In genomic region chr14:63730659-63731058, GRCh38 we compare ENCODE assay signal across 33 cellular contexts.
"Had no signal": no experiment of that assay in that cellular context is flagged by ENCODE, and none has a peak within 500 bp of the region (broad histone marks: within the 10 kb centered on the region; RNA-seq: fewer than 3 reads in every experiment).

No MANE protein-coding gene starts in this region.

- H3K9me3 ChIP-seq: adrenal gland, body of pancreas, breast epithelium had no signal

- H3K4me1 ChIP-seq: breast epithelium had no signal

- DNase-seq: activated B cell treated with CpG ODN at 0.5 μM for 24 hours; activated CD4-positive, alpha-beta memory T cell treated with anti-CD3 and anti-CD28 coated beads for 36 hours; activated CD4-positive, alpha-beta T cell treated with anti-CD3 and anti-CD28 coated beads for 4 hours; activated CD4-positive, alpha-beta T cell treated with anti-CD3 and anti-CD28 coated beads, Interleukin-2, amount 50 U/mL, for 1 hour; activated CD4-positive, CD25-positive, alpha-beta regulatory T cell treated with anti-CD3 and anti-CD28 coated beads, Interleukin-2, amount 50 U/mL, for 72 hours; activated CD8-positive, alpha-beta memory T cell treated with anti-CD3 and anti-CD28 coated beads, Interleukin-2, amount 50 U/mL, for 4 hours; activated effector memory CD4-positive, alpha-beta T cell treated with anti-CD3 and anti-CD28 coated beads, Interleukin-2, amount 50 U/mL, for 16 hours; activated naive CD4-positive, alpha-beta T cell; activated T-cell treated with anti-CD3 and anti-CD28 coated beads for 4 hours; activated T-cell treated with anti-CD3 and anti-CD28 coated beads, Interleukin-2, amount 50 U/mL, for 72 hours; adrenal gland; body of pancreas; Karpas-422; NCI-H1105; NCI-H1417 treated with DMSO at 0.1 percent for 48 hours; NCI-H187 treated with DMSO at 0.1 percent for 48 hours; NCI-H2081; NCI-H226; NCI-H446 treated with DMSO at 0.1 percent for 48 hours; NCI-H524; NCI-H69; PC-9; SIG-M5; T-helper 1 cell; T-helper 2 cell; T-helper 9 cell had no signal

- H3K27me3 ChIP-seq: adrenal gland, body of pancreas, breast epithelium had no signal

- H3K36me3 Mint-ChIP-seq: activated naive CD4-positive, alpha-beta T cell treated with anti-CD3 and anti-CD28 coated beads, Interleukin-2, amount 50 U/mL, for 24 hours had no signal

- H3K9me3 Mint-ChIP-seq: activated B cell treated with CpG ODN at 0.5 μM for 24 hours; activated CD4-positive, alpha-beta memory T cell treated with anti-CD3 and anti-CD28 coated beads for 36 hours; activated naive CD4-positive, alpha-beta T cell treated with anti-CD3 and anti-CD28 coated beads, Interleukin-2, amount 50 U/mL, for 24 hours; activated T-cell treated with anti-CD3 and anti-CD28 coated beads, Interleukin-2, amount 50 U/mL, for 72 hours; activated T-helper 17 cell treated with anti-CD3 and anti-CD28 coated beads, Interleukin-2, amount 50 U/mL, for 72 hours had no signal

- H3K4me3 ChIP-seq: adrenal gland, body of pancreas, breast epithelium, PC-9 had no signal

- H3K27ac ChIP-seq: adrenal gland, body of pancreas, breast epithelium, PC-9, RWPE1, VCaP had no signal

- H3K27me3 Mint-ChIP-seq: activated B cell treated with CpG ODN at 0.5 μM for 24 hours; activated CD4-positive, alpha-beta memory T cell treated with anti-CD3 and anti-CD28 coated beads for 36 hours; activated naive CD4-positive, alpha-beta T cell treated with anti-CD3 and anti-CD28 coated beads, Interleukin-2, amount 50 U/mL, for 24 hours; activated T-helper 17 cell treated with anti-CD3 and anti-CD28 coated beads, Interleukin-2, amount 50 U/mL, for 72 hours had no signal

- ATAC-seq: activated T-cell treated with anti-CD3 and anti-CD28 coated beads, Interleukin-2, amount 50 U/mL, for 72 hours; activated T-helper 17 cell treated with anti-CD3 and anti-CD28 coated beads, Interleukin-2, amount 50 U/mL, for 72 hours; body of pancreas; Right ventricle myocardium inferior; SK-N-SH treated with all-trans-retinoic acid at 6 μM for 48 hours had no signal

- H3K4me3 Mint-ChIP-seq: activated B cell treated with CpG ODN at 0.5 μM for 24 hours; activated CD4-positive, alpha-beta memory T cell treated with anti-CD3 and anti-CD28 coated beads for 36 hours; activated naive CD4-positive, alpha-beta T cell treated with anti-CD3 and anti-CD28 coated beads, Interleukin-2, amount 50 U/mL, for 24 hours; activated T-cell treated with anti-CD3 and anti-CD28 coated beads, Interleukin-2, amount 50 U/mL, for 72 hours; activated T-helper 17 cell treated with anti-CD3 and anti-CD28 coated beads, Interleukin-2, amount 50 U/mL, for 72 hours had no signal

- H3K36me3 ChIP-seq: adrenal gland, breast epithelium had no signal

- H3K27ac Mint-ChIP-seq: activated B cell treated with CpG ODN at 0.5 μM for 24 hours; activated CD4-positive, alpha-beta memory T cell treated with anti-CD3 and anti-CD28 coated beads for 36 hours; activated naive CD4-positive, alpha-beta T cell treated with anti-CD3 and anti-CD28 coated beads, Interleukin-2, amount 50 U/mL, for 24 hours; activated T-cell treated with anti-CD3 and anti-CD28 coated beads, Interleukin-2, amount 50 U/mL, for 72 hours; activated T-helper 17 cell treated with anti-CD3 and anti-CD28 coated beads, Interleukin-2, amount 50 U/mL, for 72 hours had no signal
